10 cellular contexts compared by ENCODE assay signal in the genomic region with DNA sequence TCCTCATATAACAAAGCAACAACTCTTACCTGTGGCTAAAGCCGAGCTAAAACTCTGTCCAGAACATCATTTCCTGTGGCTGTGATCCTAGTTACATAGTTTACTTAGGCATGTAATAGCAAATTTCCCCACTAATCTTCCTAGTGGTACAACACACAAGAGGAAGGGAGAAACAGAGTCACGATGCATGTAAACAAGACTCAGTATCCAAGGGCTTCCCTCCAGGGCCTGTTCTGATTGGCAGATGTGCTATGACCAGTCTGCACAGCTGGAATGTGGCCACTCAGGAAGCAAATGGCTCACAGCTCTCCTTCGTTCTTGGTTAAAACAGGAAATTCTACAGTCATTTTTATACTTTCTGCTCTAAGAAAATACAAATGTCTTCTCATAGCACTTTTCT. TPM values are rescaled to one million over a fixed set of nuclear protein-coding genes. Genes with fewer than 3 reads are reported as not detected.
DNase-seq lines count a peak whose midpoint lies in the region; ATAC-seq and TF ChIP-seq lines count a peak whose summit lies in the region.
"Had no signal": no experiment of that assay in that cellular context is flagged by ENCODE, and none has a peak within 500 bp of the region (broad histone marks: within the 10 kb centered on the region; RNA-seq: fewer than 3 reads in every experiment).

No MANE protein-coding gene starts in this region.

- no peak overlapping the region for H3K27ac Mint-ChIP-seq in endodermal cell

- H3K27me3 ChIP-seq in right cardiac atrium (ENCODE audit: control insufficient read depth, insufficient read depth) (no peaks in the 10 kb centered on the region), A673 (replicated peaks; ENCODE audit: insufficient read depth, low read depth, low read length, poor library complexity) (no peaks in the 10 kb centered on the region), endodermal cell (ENCODE audit: control insufficient read depth, insufficient read depth, low read length, poor library complexity, severe bottlenecking) (no peaks in the 10 kb centered on the region)

- H3K9me3 Mint-ChIP-seq in endodermal cell = no peaks in the 10 kb centered on the region

- peak; percentile 62 for DNase-seq in EL
- DNase-seq in astrocyte of the cerebellum (ENCODE audit: low read depth) = peak; percentile 28
- peak; percentile 67 to 88 (median 77) for DNase-seq in right cardiac atrium
- peak; percentile 100 for DNase-seq in pulmonary artery endothelial cell (ENCODE audit: low read depth, low spot score)
- DNase-seq in NCI-H2107 (lab: John Stamatoyannopoulos, UW) = no peak
- DNase-seq in A673 (ENCODE audit: low spot score) = no peak
- DNase-seq in stimulated activated CD4-positive, alpha-beta T cell treated with anti-CD3 and anti-CD28 coated beads, Interleukin-4, amount 100 ng/mL, for 24 hours = no peak
- no peak for DNase-seq in endodermal cell
- DNase-seq: DMS153 had no signal

- in situ Hi-C loops in astrocyte of the cerebellum (cut with HindIII; ENCODE audit: low sequenced_read_pairs) = no loop called here

- BruUV-seq in A673 (replicated peaks; lab: Mats Ljungman, UMichigan) = no TSS peak

- H3K4me3 ChIP-seq in astrocyte of the cerebellum (ENCODE audit: low read depth, low read length) = no peak overlapping the region
- H3K4me3 ChIP-seq in right cardiac atrium (ENCODE audit: low read length) = peak overlapping the region; percentile 78
- no peak overlapping the region for H3K4me3 ChIP-seq in A673 (ENCODE audit: low read depth, low read length, poor library complexity, severe bottlenecking)
- H3K4me3 ChIP-seq in endodermal cell (ENCODE audit: low read length) = no peak overlapping the region

- CTCF ChIA-PET in A673 (lab: Charles Lee) = no interaction called here

- intact Hi-C loops in right cardiac atrium (cut with DNase I) = loop anchor here in 2 of 4 donors (10.0 kb wide), 2 partner anchors 53 to 63 kb away; no protein-coding TSS in a partner anchor
- intact Hi-C loops in A673 (cut with micrococcal nuclease; ENCODE audit: unreplicated experiment) = no loop called here

- TF ChIP-seq CTCF in astrocyte of the cerebellum (IDR thresholded peaks at IDR 0.05; ENCODE audit: low read depth, low read length, missing control alignments) (no peak), A673 (conservative IDR thresholded peaks at IDR 0.05; ENCODE audit: low read depth, low read length) (no peak), endodermal cell (conservative IDR thresholded peaks at IDR 0.05) (no peak)

- 19% methylated on average over 3 of the region's 3 CpGs for WGBS in right cardiac atrium
- WGBS in endodermal cell (ENCODE audit: insufficient coverage in 1 of 2, insufficient read length in 1 of 2), 2 experiments = 90 to 93% methylated on average over 2 to 3 of the region's 3 CpGs

- ATAC-seq in right cardiac atrium = peak; percentile 88 to 92

- POLR2A ChIA-PET in A673 (lab: Charles Lee; ENCODE audit: low non-redundant PET) = interaction anchor here (0.6 kb wide), 1 partner anchor 65 kb away, joined by 3 read pairs; no protein-coding TSS in a partner anchor

- H3K9me3 ChIP-seq in right cardiac atrium (ENCODE audit: control insufficient read depth, low read length) (no peaks in the 10 kb centered on the region), A673 (ENCODE audit: low read depth, low read length, poor library complexity, severe bottlenecking) (no peaks in the 10 kb centered on the region), endodermal cell (ENCODE audit: control insufficient read depth, low read length) (no peaks in the 10 kb centered on the region)

- no peak overlapping the region for H3K9ac ChIP-seq in endodermal cell (ENCODE audit: extremely low read depth, low read length, poor library complexity, severe bottlenecking)

- H3K4me1 Mint-ChIP-seq in endodermal cell = no peaks in the 10 kb centered on the region

- H3K36me3 Mint-ChIP-seq in endodermal cell (ENCODE audit: low read depth) = peaks cover 18% of the 10 kb centered on the region

- no peak overlapping the region for H3K4me3 Mint-ChIP-seq in endodermal cell

- H3K36me3 ChIP-seq in A673 (ENCODE audit: insufficient read depth, low read length, poor library complexity, severe bottlenecking) (no peaks in the 10 kb centered on the region), endodermal cell (ENCODE audit: control insufficient read depth, insufficient read depth, low read length) (no peaks in the 10 kb centered on the region)

- H3K27ac ChIP-seq in right cardiac atrium (ENCODE audit: low read length) (peak overlapping the region; percentile 85), A673 (ENCODE audit: low read depth, low read length, poor library complexity, severe bottlenecking) (no peak overlapping the region), endodermal cell (ENCODE audit: low read depth, low read length) (no peak overlapping the region)

- H3K4me1 ChIP-seq in right cardiac atrium (ENCODE audit: control insufficient read depth, insufficient read depth, low read length) (peaks cover 2% of the 10 kb centered on the region), A673 (ENCODE audit: insufficient read depth, low read length, poor library complexity, severe bottlenecking) (peaks cover 4% of the 10 kb centered on the region), endodermal cell (ENCODE audit: control insufficient read depth, insufficient read depth, low read length) (no peaks in the 10 kb centered on the region)

- H3K27me3 Mint-ChIP-seq in endodermal cell (ENCODE audit: insufficient read depth) = no peaks in the 10 kb centered on the region

RNA-seq across cellular contexts. Expression of gene PRSS48, which starts 49.2 kb away (rescaled TPM):
- not detected for total RNA-seq in right cardiac atrium
- not detected for polyA plus RNA-seq in right cardiac atrium
- total RNA-seq in pulmonary artery endothelial cell = not detected in 2 replicates
- not detected in 2 replicates for total RNA-seq in A673 (2021)
- total RNA-seq in endodermal cell = not detected
- not detected for polyA plus RNA-seq in endodermal cell (2013, experiment 1 of 2)
- polyA plus RNA-seq in endodermal cell (2013, experiment 2 of 2) = not detected
- polyA plus RNA-seq: adipose tissue had no signal

Comparison
In these comparisons a context has a peak if more than half of its experiments do, and no peak if none do; other contexts are left out.
1. DNase-seq: peak in EL (single experiment), astrocyte of the cerebellum (single experiment), right cardiac atrium (3 of 3) and pulmonary artery endothelial cell (single experiment); none in NCI-H2107 (single experiment), A673 (single experiment), stimulated activated CD4-positive, alpha-beta T cell treated with anti-CD3 and anti-CD28 coated beads, Interleukin-4, amount 100 ng/mL, for 24 hours (single experiment) and endodermal cell (single experiment).